ENCODE assay signal across 8 cellular contexts in genomic region chr3:10602769-10603768, GRCh38.
DNase-seq lines count a peak whose midpoint lies in the region; ATAC-seq, FAIRE-seq and TF ChIP-seq lines count a peak whose summit lies in the region.
"Had no signal": no experiment of that assay in that cellular context is flagged by ENCODE, and none has a peak within 500 bp of the region (broad histone marks: within the 10 kb centered on the region; RNA-seq: fewer than 3 reads in every experiment).

No MANE protein-coding gene starts in this region.

- no peaks in the 10 kb centered on the region for H3K9me3 Mint-ChIP-seq in activated CD4-positive, alpha-beta T cell treated with anti-CD3 and anti-CD28 coated beads for 36 hours (ENCODE audit: low read depth)

- TF ChIP-seq EP300 in SK-N-SH (IDR thresholded peaks at IDR 0.05; ENCODE audit: borderline replicate concordance in 1 of 2, low read depth in 1 of 2, low read length in 1 of 2): no peak

- H3K36me3 ChIP-seq in WERI-Rb-1: no peaks in the 10 kb centered on the region
- H3K36me3 ChIP-seq in SK-N-SH (replicated peaks in 1 of 2; ENCODE audit: control insufficient read depth in 1 of 2, insufficient read depth in 2 of 2, low read length in 1 of 2): no peaks in the 10 kb centered on the region

- intact Hi-C loops in activated CD4-positive, alpha-beta T cell treated with anti-CD3 and anti-CD28 coated beads for 36 hours (cut with DNase I, micrococcal nuclease): loop anchor here (1.0 to 5.0 kb wide), 2 partner anchors 51 to 241 kb away; no protein-coding TSS in a partner anchor

- H3K27ac ChIP-seq in cingulate gyrus (ENCODE audit: low read depth, low read length): peak overlapping the region; percentile 12
- H3K27ac ChIP-seq in WERI-Rb-1: no peak overlapping the region
- no peak overlapping the region for H3K27ac ChIP-seq in SK-N-SH (ENCODE audit: low read depth in 2 of 2, low read length in 1 of 2)

- H3K27me3 ChIP-seq in WERI-Rb-1 (ENCODE audit: insufficient read depth, low read depth, severe bottlenecking) (no peaks in the 10 kb centered on the region), SK-N-SH (ENCODE audit: insufficient read depth) (no peaks in the 10 kb centered on the region)

- peaks cover 30% of the 10 kb centered on the region for H3K4me1 Mint-ChIP-seq in activated CD4-positive, alpha-beta T cell treated with anti-CD3 and anti-CD28 coated beads for 36 hours

- TF ChIP-seq CTCF in WERI-Rb-1 (IDR thresholded peaks at IDR 0.05; ENCODE audit: low read depth, low read length) (no peak), SK-N-SH (IDR thresholded peaks at IDR 0.05) (no peak), D721Med (IDR thresholded peaks at IDR 0.05; ENCODE audit: insufficient read depth, missing control alignments) (no peak)

- H3K27ac Mint-ChIP-seq in activated CD4-positive, alpha-beta T cell treated with anti-CD3 and anti-CD28 coated beads for 36 hours: peak overlapping the region; percentile 17

- H3F3A ChIP-seq in SK-N-SH (replicated peaks; ENCODE audit: insufficient read depth): no peaks in the 10 kb centered on the region

- no peak overlapping the region for H3K4me3 ChIP-seq in WERI-Rb-1 (ENCODE audit: low read depth, low read length)
- no peak overlapping the region for H3K4me3 ChIP-seq in SK-N-SH (ENCODE audit: low read depth in 2 of 2, low read length in 1 of 2)

- DNase-seq in activated CD4-positive, alpha-beta T cell treated with anti-CD3 and anti-CD28 coated beads for 36 hours: peak; percentile 83
- peak; percentile 50 to 60 for DNase-seq in stimulated activated CD8-positive, alpha-beta memory T cell treated with anti-CD3 and anti-CD28 coated beads, Interleukin-7, amount 100 ng/mL, for 4 hours (ENCODE audit: low read depth in 2 of 2)
- DNase-seq in WERI-Rb-1: no peak
- no peak for DNase-seq in SK-N-SH
- no peak for DNase-seq in D721Med (ENCODE audit: insufficient read length, low spot score)

- H3K4me3 Mint-ChIP-seq in activated CD4-positive, alpha-beta T cell treated with anti-CD3 and anti-CD28 coated beads for 36 hours: no peak overlapping the region

- no peak overlapping the region for H2AFZ ChIP-seq in SK-N-SH (ENCODE audit: low read depth)

- no peak for TF ChIP-seq RAD21 in SK-N-SH (IDR thresholded peaks at IDR 0.05; ENCODE audit: low read length)

- no peak overlapping the region for H3K4me2 ChIP-seq in SK-N-SH

- no peaks in the 10 kb centered on the region for H3K36me3 Mint-ChIP-seq in activated CD4-positive, alpha-beta T cell treated with anti-CD3 and anti-CD28 coated beads for 36 hours (ENCODE audit: low read depth)

- WGBS in SK-N-SH (ENCODE audit: low lambda C conversion rate): 38% methylated on average over 15 of the region's 15 CpGs

- H3K9ac ChIP-seq in SK-N-SH: no peak overlapping the region

- H3K79me2 ChIP-seq in SK-N-SH (ENCODE audit: insufficient read depth): no peaks in the 10 kb centered on the region

- FAIRE-seq in D721Med (lab: Jason Lieb, UNC): no peak

- H3K4me1 ChIP-seq in SK-N-SH (ENCODE audit: control insufficient read depth in 1 of 2, insufficient read depth in 2 of 2, low read depth in 1 of 2, low read length in 1 of 2): peaks cover 0 to 33% of the 10 kb centered on the region in 2 experiments; a peak in 1 of 4 replicates

- POLR2A ChIA-PET in activated CD4-positive, alpha-beta T cell treated with anti-CD3 and anti-CD28 coated beads for 36 hours (lab: Charles Lee): no interaction called here
- POLR2A ChIA-PET in SK-N-SH (lab: Yijun Ruan, JAX): no interaction called here

- no peaks in the 10 kb centered on the region for H3K9me2 ChIP-seq in SK-N-SH

- H3K27me3 Mint-ChIP-seq in activated CD4-positive, alpha-beta T cell treated with anti-CD3 and anti-CD28 coated beads for 36 hours: peaks cover 23% of the 10 kb centered on the region

- ATAC-seq in HG02973 (IDR thresholded peaks at IDR 0.05; ENCODE audit: unreplicated experiment): peak; percentile 43
- peak; percentile 96 for ATAC-seq in activated CD4-positive, alpha-beta T cell treated with anti-CD3 and anti-CD28 coated beads for 36 hours
- ATAC-seq: SK-N-SH treated with all-trans-retinoic acid at 6 μM for 48 hours had no signal

- CTCF ChIA-PET in activated CD4-positive, alpha-beta T cell treated with anti-CD3 and anti-CD28 coated beads for 36 hours (lab: Charles Lee): no interaction called here
- CTCF ChIA-PET in SK-N-SH (lab: Yijun Ruan, JAX): interaction anchor here (1.5 to 1.9 kb wide), 2 partner anchors 135 to 149 kb away, joined by 3 to 5 read pairs; no protein-coding TSS in a partner anchor

- no peaks in the 10 kb centered on the region for H4K20me1 ChIP-seq in SK-N-SH (ENCODE audit: insufficient read depth)

- H3K9me3 ChIP-seq in WERI-Rb-1 (ENCODE audit: severe bottlenecking) (no peaks in the 10 kb centered on the region), SK-N-SH (no peaks in the 10 kb centered on the region)

TF ChIP-seq in SK-N-SH, 30 proteins besides CTCF, POLR2A, EP300 and RAD21:
- TF ChIP-seq PBX3 (IDR thresholded peaks at IDR 0.05): no peak
- TF ChIP-seq TAF1 (IDR thresholded peaks at IDR 0.05; ENCODE audit: borderline replicate concordance, low read depth, low read length): no peak
- TF ChIP-seq RFX5 (IDR thresholded peaks at IDR 0.05; ENCODE audit: low read length): no peak
- no peak for TF ChIP-seq FOSL2 (IDR thresholded peaks at IDR 0.05; ENCODE audit: borderline replicate concordance, low read depth)
- TF ChIP-seq NFIC (IDR thresholded peaks at IDR 0.05; ENCODE audit: borderline replicate concordance): no peak
- TF ChIP-seq SIN3A (IDR thresholded peaks at IDR 0.05; ENCODE audit: borderline replicate concordance, low read depth, low read length): no peak
- no peak for TF ChIP-seq SMC3 (IDR thresholded peaks at IDR 0.05; ENCODE audit: low read depth, low read length)
- no peak for TF ChIP-seq ZBTB33 (IDR thresholded peaks at IDR 0.05; ENCODE audit: borderline replicate concordance, low read depth)
- TF ChIP-seq YY1 (IDR thresholded peaks at IDR 0.05; ENCODE audit: low read depth): no peak

Comparison
In these comparisons a context has a peak if more than half of its experiments do, and no peak if none do; other contexts are left out.
1. DNase-seq: peak in activated CD4-positive, alpha-beta T cell treated with anti-CD3 and anti-CD28 coated beads for 36 hours (single experiment) and stimulated activated CD8-positive, alpha-beta memory T cell treated with anti-CD3 and anti-CD28 coated beads, Interleukin-7, amount 100 ng/mL, for 4 hours (2 of 2); none in WERI-Rb-1 (single experiment), SK-N-SH (single experiment) and D721Med (single experiment).